ENCODE assay signal across 32 cellular contexts in the genomic region with DNA sequence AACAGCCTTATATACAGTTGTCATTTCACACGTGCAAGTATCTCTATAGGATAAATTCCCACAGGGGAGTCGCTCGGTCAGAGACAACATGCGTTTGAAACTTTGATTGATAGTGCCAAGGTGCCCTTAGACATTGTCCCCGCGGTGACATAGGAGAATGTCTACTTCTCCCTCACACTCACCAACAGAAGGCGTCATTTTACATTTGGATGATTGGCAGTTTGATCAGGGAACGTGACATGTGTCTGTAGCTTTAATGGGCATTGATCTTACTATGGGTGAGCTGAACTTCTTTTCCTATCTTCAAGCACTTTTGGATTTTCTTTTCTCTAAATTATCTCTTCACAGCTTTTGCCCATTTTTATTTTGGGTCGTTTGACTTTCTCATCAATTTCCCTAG. TPM values are rescaled to one million over a fixed set of nuclear protein-coding genes. Genes with fewer than 3 reads are reported as not detected.
"Had no signal": no experiment of that assay in that cellular context is flagged by ENCODE, and none has a peak within 500 bp of the region (broad histone marks: within the 10 kb centered on the region; RNA-seq: fewer than 3 reads in every experiment).

No MANE protein-coding gene starts in this region.

- H3K27me3 ChIP-seq: colonic mucosa had no signal

- H3K4me3 Mint-ChIP-seq: dendritic cell treated with granulocyte-macrophage colony-stimulating factor and Interleukin-4, amounts not matched to agents 40 ng/mL and 50 ng/mL, for 4 days; effector memory CD8-positive, alpha-beta T cell; endodermal cell; immature natural killer cell; mesothelial cell of epicardium; naive B cell had no signal

- ATAC-seq: effector memory CD8-positive, alpha-beta T cell; esophagus mucosa; gastrocnemius medialis; heart left ventricle; left lung; left ventricle myocardium superior; lower lobe of right lung; mucosa of descending colon had no signal

- H3K36me3 ChIP-seq: colonic mucosa, esophagus squamous epithelium, gastrocnemius medialis, heart left ventricle, left lung, lower lobe of right lung had no signal

- H3K4me1 Mint-ChIP-seq: immature natural killer cell, mesothelial cell of epicardium, naive B cell had no signal

- H3K36me3 Mint-ChIP-seq: immature natural killer cell, mesothelial cell of epicardium, naive B cell had no signal

- H3K27ac ChIP-seq: colonic mucosa, epithelial cell of prostate, esophagus squamous epithelium, gastrocnemius medialis, heart left ventricle, hepatocyte, left lung, lower lobe of right lung had no signal

- H3K9me3 ChIP-seq: colonic mucosa, esophagus squamous epithelium, gastrocnemius medialis, heart left ventricle, left lung, lower lobe of right lung, mucosa of descending colon had no signal

- H3K9me3 Mint-ChIP-seq: dendritic cell treated with granulocyte-macrophage colony-stimulating factor and Interleukin-4, amounts not matched to agents 40 ng/mL and 50 ng/mL, for 4 days; effector memory CD8-positive, alpha-beta T cell; endodermal cell; immature natural killer cell; mesothelial cell of epicardium had no signal

- DNase-seq: colonic mucosa; cortex of kidney; effector CD8-positive, alpha-beta T cell; effector memory CD8-positive, alpha-beta T cell; endodermal cell; erythroblast; esophagus squamous epithelium; foreskin fibroblast; foreskin melanocyte; gastrocnemius medialis; heart left ventricle; hypothalamus; immature natural killer cell; islet precursor cell; kidney; kidney glomerular epithelial cell; left lung; left ventricle myocardium superior; lower lobe of right lung; mesenchymal stem cell; naive B cell had no signal

- H2AFZ ChIP-seq: hepatocyte had no signal

- H3K4me2 ChIP-seq: hepatocyte had no signal

- H3K27ac Mint-ChIP-seq: dendritic cell treated with granulocyte-macrophage colony-stimulating factor and Interleukin-4, amounts not matched to agents 40 ng/mL and 50 ng/mL, for 4 days; effector memory CD8-positive, alpha-beta T cell; endodermal cell; immature natural killer cell; mesothelial cell of epicardium; naive B cell had no signal

- H3K79me2 ChIP-seq: hepatocyte had no signal

- H3K4me3 ChIP-seq: colonic mucosa, esophagus squamous epithelium, gastrocnemius medialis, heart left ventricle, hepatocyte, left lung, lower lobe of right lung, mucosa of descending colon had no signal

- H3K4me1 ChIP-seq: colonic mucosa, gastrocnemius medialis, left lung had no signal

RNA-seq across cellular contexts. Expression of a gene that starts 42.6 kb away (rescaled TPM):
- total RNA-seq: colonic mucosa, dermis microvascular lymphatic vessel endothelial cell, esophagus mucosa, esophagus squamous epithelium, glomerular endothelial cell, heart left ventricle, hepatocyte, kidney, left lung, left ventricle myocardium superior, lower lobe of right lung, lung microvascular endothelial cell, mesenteric fat pad, mesothelial cell of epicardium, mucosa of descending colon, myocyte had no signal
- polyA plus RNA-seq: heart left ventricle, hepatocyte, immature natural killer cell had no signal
